12 cellular contexts compared by ENCODE assay signal in genomic region chr4:56464581-56464980, GRCh38. TPM values are rescaled to one million over a fixed set of nuclear protein-coding genes. Genes with fewer than 3 reads are reported as not detected.
A peak's percentile ranks its signal among the peaks of the same experiment; 100 is the strongest.
DNase-seq lines count a peak whose midpoint lies in the region; ATAC-seq and TF ChIP-seq lines count a peak whose summit lies in the region.
"Had no signal": no experiment of that assay in that cellular context is flagged by ENCODE, and none has a peak within 500 bp of the region (broad histone marks: within the 10 kb centered on the region; RNA-seq: fewer than 3 reads in every experiment).

No MANE protein-coding gene starts in this region.

- peak overlapping the region in 2 of 3 donors; percentile 2 to 97 for H3K4me3 Mint-ChIP-seq in T-cell

- H3K79me2 ChIP-seq in ACC112 (ENCODE audit: control insufficient read depth, insufficient read depth, low read length, unreplicated experiment), result peaks cover 67% of the 10 kb centered on the region
- peaks cover 94% of the 10 kb centered on the region for H3K79me2 ChIP-seq in DOHH2 (ENCODE audit: control insufficient read depth, low read length)

- H3K27me3 Mint-ChIP-seq in T-cell, result no peaks in the 10 kb centered on the region

- H3F3A ChIP-seq in DOHH2 (ENCODE audit: control insufficient read depth, insufficient read depth), result peaks cover 55% of the 10 kb centered on the region

- H3K9me3 ChIP-seq in DOHH2 (ENCODE audit: control insufficient read depth, insufficient read depth, low read length), result no peaks in the 10 kb centered on the region
- H3K9me3 ChIP-seq: HAP-1 had no signal

- no peaks in the 10 kb centered on the region for H3K9me2 ChIP-seq in DOHH2 (replicated peaks; ENCODE audit: control insufficient read depth, low read length)

- TF ChIP-seq CTCF in DOHH2 (IDR thresholded peaks at IDR 0.05; ENCODE audit: low read depth, low read length, poor library complexity, severe bottlenecking), result no peak

- H2AFZ ChIP-seq in ACC112 (ENCODE audit: low read length, unreplicated experiment), result no peak overlapping the region

- H3K27me3 ChIP-seq in ACC112 (ENCODE audit: insufficient read depth, low read length), result no peaks in the 10 kb centered on the region
- H3K27me3 ChIP-seq in DOHH2 (ENCODE audit: control insufficient read depth, low read length), result no peaks in the 10 kb centered on the region

- ATAC-seq in T-cell (replicated peaks in 1 of 4) (no peak), HG02678 (IDR thresholded peaks at IDR 0.05; ENCODE audit: unreplicated experiment) (no peak), GM19023 (IDR thresholded peaks at IDR 0.05; ENCODE audit: unreplicated experiment) (no peak), HG03571 (IDR thresholded peaks at IDR 0.05; ENCODE audit: unreplicated experiment) (no peak)

- H3K27ac Mint-ChIP-seq in T-cell, result no peak overlapping the region

- CTCF ChIA-PET in T-cell (lab: Charles Lee), result interaction anchor here (0.6 to 2.8 kb wide), 4 partner anchors 28 to 521 kb away, joined by 3 to 21 read pairs (median 7); partner anchors contain the start of genes PAICS (in 2 of the 2) and PPAT (in 1 of the 2)

- peaks cover 18% of the 10 kb centered on the region for H3K36me3 Mint-ChIP-seq in T-cell

- H3K4me1 ChIP-seq in ACC112 (ENCODE audit: control insufficient read depth, insufficient read depth, low read length, unreplicated experiment) (peaks cover 29% of the 10 kb centered on the region), DOHH2 (ENCODE audit: control insufficient read depth, low read length) (peaks cover 39% of the 10 kb centered on the region)

- DNase-seq in T-cell (no peak), kidney tubule cell (ENCODE audit: low spot score) (peak; percentile 10), NCI-H2029 treated with DMSO at 0.1 percent for 48 hours (lab: John Stamatoyannopoulos, UW) (no peak)
- DNase-seq: stimulated activated CD4-positive, alpha-beta T cell treated with anti-CD3 and anti-CD28 coated beads, Interleukin-2, amount 100 ng/mL, for 24 hours had no signal

- H3K36me3 ChIP-seq in ACC112 (ENCODE audit: insufficient read depth, low read length), result peaks cover 21% of the 10 kb centered on the region; the same call in 1 of the 2 replicates
- H3K36me3 ChIP-seq in DOHH2 (ENCODE audit: control insufficient read depth, low read length), result peaks cover 68% of the 10 kb centered on the region

- peaks cover 9% of the 10 kb centered on the region; the same call in 1 of the 2 replicates for H4K20me1 ChIP-seq in DOHH2 (ENCODE audit: control insufficient read depth, insufficient read depth, low read depth, low read length)

- H3K4me2 ChIP-seq in DOHH2 (ENCODE audit: low read length), result peak overlapping the region; percentile 85

- H3K27ac ChIP-seq in ACC112 (ENCODE audit: low read depth, low read length), result 0 out of 2 replicates have a peak overlapping the region, but pooled peaks have one; percentile 82
- H3K27ac ChIP-seq in DOHH2 (ENCODE audit: low read depth, low read length), result 0 out of 2 replicates have a peak overlapping the region, but pooled peaks have one; percentile 11
- H3K27ac ChIP-seq: C4-2B had no signal

- peaks cover 59 to 65% (median 60%) of the 10 kb centered on the region in 3 donors for H3K4me1 Mint-ChIP-seq in T-cell

- POLR2A ChIA-PET in T-cell (lab: Charles Lee), result interaction anchor here in 1 of 2 donors (0.5 to 0.6 kb wide), 2 partner anchors 28 to 41 kb away, joined by 3 read pairs; partner anchors contain the start of gene PAICS

- H3K4me3 ChIP-seq in ACC112 (ENCODE audit: low read depth, low read length) (0 out of 2 replicates have a peak overlapping the region, but pooled peaks have one; percentile 2), DOHH2 (ENCODE audit: low read length) (peak overlapping the region; percentile 100)
- H3K4me3 ChIP-seq: HAP-1 had no signal

- no peaks in the 10 kb centered on the region for H3K9me3 Mint-ChIP-seq in T-cell
- H3K9me3 Mint-ChIP-seq: mesothelial cell of epicardium had no signal

RNA-seq across cellular contexts. Expression of gene SRP72, which starts 2.8 kb away (rescaled TPM):
- 100 to 1,000 TPM in 3 of 5 donors, 10 to 100 TPM in 2; 98.0 to 115 (median 107) TPM for total RNA-seq in T-cell

RNA-seq across cellular contexts. Expression of gene PAICS, which starts 28.5 kb away (rescaled TPM):
- 10 to 100 TPM; 22.4 to 38.1 (median 35.8) TPM for total RNA-seq in T-cell

RNA-seq across cellular contexts. Expression of gene PPAT, which starts 29.2 kb away (rescaled TPM):
- total RNA-seq in T-cell, result 10 to 100 TPM; 10.5 to 15.1 (median 12.5) TPM

RNA-seq across cellular contexts. Expression of gene ARL9, which starts 41.0 kb away (rescaled TPM):
- total RNA-seq in T-cell, result under 1 TPM in 4 of 5 donors, not detected in 1; 0.23 to 0.63 (median 0.52) TPM
